8 cellular contexts compared by ENCODE assay signal in the genomic region with DNA sequence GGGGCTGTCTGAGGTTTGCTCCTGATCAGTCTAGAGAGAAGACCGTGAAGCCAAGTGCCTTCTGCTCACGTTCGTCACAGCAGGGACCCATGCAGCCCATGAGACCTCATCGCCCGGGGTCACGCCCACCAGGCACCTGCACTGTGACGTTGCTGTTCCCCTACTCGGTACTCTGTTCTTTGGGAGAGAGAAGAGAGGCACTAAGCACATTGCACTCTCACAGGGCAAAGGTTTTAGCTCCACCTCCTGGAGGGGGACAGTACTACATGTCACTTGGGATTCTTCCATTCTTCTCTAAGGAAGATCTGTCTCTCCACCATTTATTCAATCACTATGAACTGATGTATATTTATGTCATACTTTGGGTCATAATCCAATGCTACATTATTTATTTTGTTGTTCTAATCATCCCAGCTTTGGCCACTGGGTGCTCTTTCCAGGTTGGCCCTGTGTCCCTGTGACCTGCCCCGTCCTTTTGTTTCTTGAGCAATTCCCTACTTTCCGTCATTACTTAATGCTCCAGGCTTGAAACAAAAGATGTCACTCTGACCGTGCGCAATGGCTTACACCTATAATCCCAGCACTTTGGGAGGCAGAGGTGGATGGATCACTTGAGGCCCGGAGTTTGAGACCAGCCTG. TPM values are rescaled to one million over a fixed set of nuclear protein-coding genes. Genes with fewer than 3 reads are reported as not detected.
DNase-seq lines count a peak whose midpoint lies in the region; ATAC-seq, FAIRE-seq and TF ChIP-seq lines count a peak whose summit lies in the region.

No MANE protein-coding gene starts in this region.

- H4K20me1 ChIP-seq in MM.1S (ENCODE audit: insufficient read depth, low read length): no peaks in the 10 kb centered on the region

- no peak overlapping the region for H3K27ac Mint-ChIP-seq in T-helper 17 cell

- TF ChIP-seq CTCF in MM.1S (IDR thresholded peaks at IDR 0.05; ENCODE audit: low read length): peak; percentile 88
- TF ChIP-seq CTCF in kidney (IDR thresholded peaks at IDR 0.05; ENCODE audit: borderline replicate concordance, extremely low read depth, insufficient read depth): peak; percentile 50

- H3K9me2 ChIP-seq in MM.1S (replicated peaks; ENCODE audit: insufficient read depth, low read length): no peaks in the 10 kb centered on the region

- H3K9me3 ChIP-seq in MM.1S (replicated peaks; ENCODE audit: insufficient read depth, low read length) (no peaks in the 10 kb centered on the region), T-helper 17 cell (ENCODE audit: control insufficient read depth, low read length, poor library complexity, severe bottlenecking) (no peaks in the 10 kb centered on the region), kidney (ENCODE audit: control insufficient read depth in 1 of 2, low read length in 2 of 2) (no peaks in the 10 kb centered on the region)

- H3K27me3 Mint-ChIP-seq in T-helper 17 cell: peaks cover 37% of the 10 kb centered on the region

- no peaks in the 10 kb centered on the region for H3F3A ChIP-seq in MM.1S (ENCODE audit: insufficient read depth, low read length)

- H3K79me2 ChIP-seq in MM.1S (ENCODE audit: low read length): no peaks in the 10 kb centered on the region

- no peak overlapping the region for H3K4me2 ChIP-seq in MM.1S (ENCODE audit: low read depth, low read length)

- ATAC-seq in T-helper 17 cell: peak; percentile 92
- ATAC-seq in HG03520 (IDR thresholded peaks at IDR 0.05; ENCODE audit: unreplicated experiment): no peak
- ATAC-seq in GM21390 (IDR thresholded peaks at IDR 0.05; ENCODE audit: unreplicated experiment): no peak

- H3K27me3 ChIP-seq in MM.1S (replicated peaks; ENCODE audit: insufficient read depth, low read length): peaks cover 87% of the 10 kb centered on the region

- intact Hi-C loops in kidney (cut with DNase I): no loop called here

- no peaks in the 10 kb centered on the region for H3K4me1 Mint-ChIP-seq in T-helper 17 cell

- peaks cover under 1% of the 10 kb centered on the region for H3K36me3 Mint-ChIP-seq in T-helper 17 cell (ENCODE audit: low read depth)

- H3K36me3 ChIP-seq in MM.1S (replicated peaks; ENCODE audit: insufficient read depth, low read length) (no peaks in the 10 kb centered on the region), kidney (ENCODE audit: control insufficient read depth in 1 of 2, insufficient read depth in 2 of 2, low read length in 2 of 2) (no peaks in the 10 kb centered on the region)

- H3K4me1 ChIP-seq in MM.1S (ENCODE audit: low read length): no peaks in the 10 kb centered on the region
- H3K4me1 ChIP-seq in kidney (ENCODE audit: control insufficient read depth in 1 of 2, insufficient read depth in 1 of 2, low read depth in 1 of 2, low read length in 2 of 2): no peaks in the 10 kb centered on the region

- H3K27ac ChIP-seq in MM.1S (ENCODE audit: low read length) (no peak overlapping the region), kidney (ENCODE audit: low read depth in 2 of 2, low read length in 2 of 2) (no peak overlapping the region)

- peak; percentile 18 for DNase-seq in G401 (ENCODE audit: low spot score)
- DNase-seq in MM.1S: peak; percentile 57
- peak in 2 of 3 donors; percentile 24 to 48 for DNase-seq in T-helper 17 cell
- peak; percentile 31 for DNase-seq in amniotic epithelial cell (ENCODE audit: low read depth)
- no peak for DNase-seq in kidney
- peak; percentile 17 to 40 (median 39) for DNase-seq in stimulated activated CD4-positive, alpha-beta T cell treated with anti-CD3 and anti-CD28 coated beads, TNF-alpha, amount 100 ng/mL, for 48 hours (ENCODE audit: low read depth in 3 of 3)

- H3K4me3 ChIP-seq in MM.1S (ENCODE audit: low read length) (no peak overlapping the region), kidney (ENCODE audit: low read length in 2 of 2) (no peak overlapping the region)

- H3K9ac ChIP-seq in MM.1S (ENCODE audit: low read length) (no peak overlapping the region), kidney (ENCODE audit: low read length in 2 of 2) (no peak overlapping the region)

- H3K4me3 Mint-ChIP-seq in T-helper 17 cell: no peak overlapping the region

- no peak overlapping the region for H2AFZ ChIP-seq in MM.1S (ENCODE audit: low read length)

- FAIRE-seq in kidney (lab: Jason Lieb, UNC): no peak

- in situ Hi-C loops in G401 (cut with HindIII; ENCODE audit: low sequenced_read_pairs): no loop called here

RNA-seq across cellular contexts. Expression of gene BRD3, which starts 31.4 kb away (rescaled TPM):
- 5.9 and 7.3 TPM in 2 replicates for total RNA-seq in G401 (2014; rRNA removed; shearing (Covaris generic))
- 10 to 100 TPM; 31.5 to 44.1 TPM for total RNA-seq in T-helper 17 cell
- total RNA-seq in kidney: 46.2 TPM
- polyA plus RNA-seq in kidney (ENCODE audit: insufficient read depth, low read depth, low replicate concordance): 7.7 TPM

RNA-seq across cellular contexts. Expression of gene WDR5, which starts 36.6 kb away (rescaled TPM):
- 33.5 and 42.5 TPM in 2 replicates for total RNA-seq in G401 (2014; rRNA removed; shearing (Covaris generic))
- 10 to 100 TPM; 18.3 to 18.4 TPM for total RNA-seq in T-helper 17 cell
- 25.4 TPM for total RNA-seq in kidney
- polyA plus RNA-seq in kidney (ENCODE audit: insufficient read depth, low read depth, low replicate concordance): 18.8 TPM
